12 cellular contexts compared by ENCODE assay signal in genomic region chr10:42975558-42976352, GRCh38.
DNase-seq lines count a peak whose midpoint lies in the region; ATAC-seq and TF ChIP-seq lines count a peak whose summit lies in the region.
"Had no signal": no experiment of that assay in that cellular context is flagged by ENCODE, and none has a peak within 500 bp of the region (broad histone marks: within the 10 kb centered on the region; RNA-seq: fewer than 3 reads in every experiment).

No MANE protein-coding gene starts in this region.

- TF ChIP-seq CTCF in GM12873 (IDR thresholded peaks at IDR 0.05; ENCODE audit: insufficient read depth, low read depth, low read length, missing control alignments), result peak; percentile 26
- TF ChIP-seq CTCF in GM20000 (IDR thresholded peaks at IDR 0.05; ENCODE audit: extremely low read depth, missing control alignments), result no peak
- TF ChIP-seq CTCF in lower lobe of right lung (IDR thresholded peaks at IDR 0.05), result no peak

- H3K27ac ChIP-seq in lower lobe of right lung, result no peak overlapping the region

- ATAC-seq in GM18498 (IDR thresholded peaks at IDR 0.05; ENCODE audit: unreplicated experiment) (no peak), lower lobe of right lung (no peak)
- ATAC-seq: activated naive CD4-positive, alpha-beta T cell treated with anti-CD3 and anti-CD28 coated beads, Interleukin-2, amount 50 U/mL, for 72 hours had no signal

- peak; percentile 25 for DNase-seq in 8988T
- peak; percentile 8 for DNase-seq in RKO (ENCODE audit: low spot score)
- DNase-seq in islet precursor cell, result peak; percentile 62
- no peak for DNase-seq in activated effector memory CD4-positive, alpha-beta T cell treated with anti-CD3 and anti-CD28 coated beads, Interleukin-2, amount 50 U/mL, for 16 hours
- DNase-seq in GM20000 (ENCODE audit: low spot score), result no peak
- no peak for DNase-seq in lower lobe of right lung
- DNase-seq: activated CD4-positive, CD25-positive, alpha-beta regulatory T cell; COR-L47; NCI-H1105 treated with DMSO at 0.1 percent for 48 hours had no signal

- H3K4me1 ChIP-seq in lower lobe of right lung, result no peaks in the 10 kb centered on the region

- H3K4me3 ChIP-seq in lower lobe of right lung, result no peak overlapping the region

- intact Hi-C loops in lower lobe of right lung (cut with DNase I), result no loop called here

- H3K36me3 ChIP-seq in lower lobe of right lung, result no peaks in the 10 kb centered on the region

- no peaks in the 10 kb centered on the region for H3K9me3 ChIP-seq in lower lobe of right lung

- peaks cover 2% of the 10 kb centered on the region for H3K27me3 ChIP-seq in lower lobe of right lung (ENCODE audit: low read depth)

Comparison
In these comparisons a context has a peak if more than half of its experiments do, and no peak if none do; other contexts are left out.
1. DNase-seq: peak in 8988T (single experiment), RKO (single experiment) and islet precursor cell (single experiment); none in activated effector memory CD4-positive, alpha-beta T cell treated with anti-CD3 and anti-CD28 coated beads, Interleukin-2, amount 50 U/mL, for 16 hours (single experiment), GM20000 (single experiment) and lower lobe of right lung (single experiment).